Comparison of ENCODE assay signal across 18 cellular contexts in the genomic region with DNA sequence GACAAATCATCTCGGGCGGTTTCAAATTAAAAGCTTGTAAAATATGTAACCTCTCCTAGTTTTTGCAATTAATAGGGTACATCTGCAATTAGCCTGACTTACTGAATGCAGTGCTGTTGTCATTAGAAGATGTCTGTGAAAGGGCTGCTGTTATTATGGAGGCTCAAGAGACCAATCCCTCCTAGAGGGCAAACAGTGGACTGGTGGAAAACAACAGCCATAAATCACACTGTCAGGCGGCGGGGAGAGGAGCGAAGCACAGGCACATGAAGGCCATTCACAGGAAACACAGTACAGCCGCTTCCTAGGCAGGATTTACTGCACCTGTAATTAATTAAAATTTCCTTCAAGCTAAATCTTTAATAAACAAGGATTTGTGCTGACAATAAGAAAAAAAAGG.
DNase-seq lines count a peak whose midpoint lies in the region; ATAC-seq and TF ChIP-seq lines count a peak whose summit lies in the region.
"Had no signal": no experiment of that assay in that cellular context is flagged by ENCODE, and none has a peak within 500 bp of the region (broad histone marks: within the 10 kb centered on the region; RNA-seq: fewer than 3 reads in every experiment).

No MANE protein-coding gene starts in this region.

- no peak overlapping the region for H3K4me3 Mint-ChIP-seq in nephron
- H3K4me3 Mint-ChIP-seq: H9; stimulated activated memory B cell treated with anti-CD40 and anti-IgM and Interleukin-4, amounts not matched to agents 10 μg/mL and 1 μg/mL and 100 μg/mL, for 72 hours had no signal

- peaks cover 7% of the 10 kb centered on the region for H3K36me3 Mint-ChIP-seq in nephron (ENCODE audit: low read depth)

- TF ChIP-seq CTCF in nephron (IDR thresholded peaks at IDR 0.05; ENCODE audit: unreplicated experiment in 3 of 3): no peak

- ATAC-seq in SK-N-SH treated with all-trans-retinoic acid at 6 μM for 48 hours (peak; percentile 40; the same call in 1 of the 3 replicates), HG03159 (IDR thresholded peaks at IDR 0.05; ENCODE audit: unreplicated experiment) (no peak)
- ATAC-seq: HepG2; Panc1; stimulated activated memory B cell treated with anti-CD40 and anti-IgM and Interleukin-4, amounts not matched to agents 10 μg/mL and 1 μg/mL and 100 μg/mL, for 72 hours had no signal

- peaks cover 3% of the 10 kb centered on the region for H3K27me3 Mint-ChIP-seq in nephron (ENCODE audit: low read depth)
- H3K27me3 Mint-ChIP-seq: stimulated activated memory B cell treated with anti-CD40 and anti-IgM and Interleukin-4, amounts not matched to agents 10 μg/mL and 1 μg/mL and 100 μg/mL, for 72 hours had no signal

- peak; percentile 89 for DNase-seq in DMS153 (lab: John Stamatoyannopoulos, UW)
- peak; percentile 63 for DNase-seq in NCI-H146 (lab: John Stamatoyannopoulos, UW)
- no peak for DNase-seq in activated CD4-positive, alpha-beta T cell treated with anti-CD3 and anti-CD28 coated beads, Interleukin-2, amount 50 U/mL, for 48 hours
- DNase-seq in iPS-NIHi7 (ENCODE audit: extremely low spot score): no peak
- no peak for DNase-seq in ecto neural progenitor cell (ENCODE audit: low spot score)
- DNase-seq: activated CD4-positive, CD25-positive, alpha-beta regulatory T cell; activated effector memory CD4-positive, alpha-beta T cell treated with Interleukin-2 at 50 U/mL for 16 hours; anterior cingulate cortex; H9; midbrain; NCI-H446 treated with DMSO at 0.1 percent for 48 hours; upper lobe of left lung had no signal

- no peaks in the 10 kb centered on the region for H3K9me3 Mint-ChIP-seq in nephron
- H3K9me3 Mint-ChIP-seq: H9; stimulated activated memory B cell treated with anti-CD40 and anti-IgM and Interleukin-4, amounts not matched to agents 10 μg/mL and 1 μg/mL and 100 μg/mL, for 72 hours had no signal

- H3K27ac Mint-ChIP-seq in nephron: peak overlapping the region in 2 of 3 experiments; percentile 21 to 23
- H3K27ac Mint-ChIP-seq: H9; stimulated activated memory B cell treated with anti-CD40 and anti-IgM and Interleukin-4, amounts not matched to agents 10 μg/mL and 1 μg/mL and 100 μg/mL, for 72 hours had no signal

- peaks cover 22% of the 10 kb centered on the region for H3K4me1 Mint-ChIP-seq in nephron
- H3K4me1 Mint-ChIP-seq: H9; stimulated activated memory B cell treated with anti-CD40 and anti-IgM and Interleukin-4, amounts not matched to agents 10 μg/mL and 1 μg/mL and 100 μg/mL, for 72 hours had no signal

TF ChIP-seq in SK-N-SH treated with all-trans-retinoic acid at 6 μM for 48 hours, 23 proteins besides CTCF, POLR2A, EP300 and RAD21:
- no peak for TF ChIP-seq OSR1 (CRISPR knock-in tag; IDR thresholded peaks at IDR 0.05)
- TF ChIP-seq ARNTL (CRISPR knock-in tag; IDR thresholded peaks at IDR 0.05; ENCODE audit: borderline replicate concordance, low read depth): no peak
- TF ChIP-seq ZNF70 (CRISPR knock-in tag; IDR thresholded peaks at IDR 0.05): no peak
- TF ChIP-seq TCF4 (CRISPR knock-in tag; IDR thresholded peaks at IDR 0.05; ENCODE audit: borderline replicate concordance): 0 out of 2 replicates have a peak, but pooled peaks have one; percentile 17
- no peak for TF ChIP-seq CSDC2 (CRISPR knock-in tag; IDR thresholded peaks at IDR 0.05)

Comparison
In these comparisons a context has a peak if more than half of its experiments do, and no peak if none do; other contexts are left out.
1. DNase-seq: peak in DMS153 (single experiment) and NCI-H146 (single experiment); none in activated CD4-positive, alpha-beta T cell treated with anti-CD3 and anti-CD28 coated beads, Interleukin-2, amount 50 U/mL, for 48 hours (0 of 2), iPS-NIHi7 (single experiment) and ecto neural progenitor cell (single experiment).